13 cellular contexts compared by ENCODE assay signal in genomic region chr11:118226294-118226693, GRCh38. TPM values are rescaled to one million over a fixed set of nuclear protein-coding genes. Genes with fewer than 3 reads are reported as not detected.
DNase-seq lines count a peak whose midpoint lies in the region; ATAC-seq and TF ChIP-seq lines count a peak whose summit lies in the region.
"Had no signal": no experiment of that assay in that cellular context is flagged by ENCODE, and none has a peak within 500 bp of the region (broad histone marks: within the 10 kb centered on the region; RNA-seq: fewer than 3 reads in every experiment).

No MANE protein-coding gene starts in this region.

- H3K4me2 ChIP-seq in mammary epithelial cell (ENCODE audit: insufficient read depth, low read depth, low read length) (no peak overlapping the region), hepatocyte (no peak overlapping the region)

- H3K27me3 Mint-ChIP-seq in activated CD8-positive, alpha-beta memory T cell treated with anti-CD3 and anti-CD28 coated beads, Interleukin-2, amount 10 ng/mL, durations not matched to agents 7 days and 5 days: no peaks in the 10 kb centered on the region
- H3K27me3 Mint-ChIP-seq in dendritic cell treated with granulocyte-macrophage colony-stimulating factor and Interleukin-4, amounts not matched to agents 40 ng/mL and 50 ng/mL, for 4 days: no peaks in the 10 kb centered on the region

- TF ChIP-seq CTCF in mammary epithelial cell (conservative IDR thresholded peaks at IDR 0.05 in 1 of 2, IDR thresholded peaks at IDR 0.05 in 1 of 2; ENCODE audit: extremely low read depth in 1 of 2, insufficient read depth in 1 of 2, low read depth in 1 of 2, low read length in 2 of 2) (no peak), hepatocyte (IDR thresholded peaks at IDR 0.05; ENCODE audit: poor library complexity) (no peak), coronary artery (IDR thresholded peaks at IDR 0.05) (no peak)

- H3K4me1 Mint-ChIP-seq in activated CD8-positive, alpha-beta memory T cell treated with anti-CD3 and anti-CD28 coated beads, Interleukin-2, amount 10 ng/mL, durations not matched to agents 7 days and 5 days: peaks cover 63% of the 10 kb centered on the region
- peaks cover 76% of the 10 kb centered on the region for H3K4me1 Mint-ChIP-seq in dendritic cell treated with granulocyte-macrophage colony-stimulating factor and Interleukin-4, amounts not matched to agents 40 ng/mL and 50 ng/mL, for 4 days (ENCODE audit: low read depth)
- H3K4me1 Mint-ChIP-seq: nephron had no signal

- peak overlapping the region; percentile 65 for H3K4me3 Mint-ChIP-seq in activated CD8-positive, alpha-beta memory T cell treated with anti-CD3 and anti-CD28 coated beads, Interleukin-2, amount 10 ng/mL, durations not matched to agents 7 days and 5 days
- no peak overlapping the region for H3K4me3 Mint-ChIP-seq in dendritic cell treated with granulocyte-macrophage colony-stimulating factor and Interleukin-4, amounts not matched to agents 40 ng/mL and 50 ng/mL, for 4 days
- H3K4me3 Mint-ChIP-seq: nephron; stimulated activated memory B cell treated with anti-CD40 and anti-IgM and Interleukin-4, amounts not matched to agents 10 μg/mL and 1 μg/mL and 100 μg/mL, for 72 hours had no signal

- H3K4me1 ChIP-seq in mammary epithelial cell (ENCODE audit: insufficient read depth, low read length) (no peaks in the 10 kb centered on the region), hepatocyte (ENCODE audit: insufficient read depth) (no peaks in the 10 kb centered on the region)

- H2AFZ ChIP-seq in mammary epithelial cell (ENCODE audit: low read depth, low read length): no peak overlapping the region
- no peak overlapping the region for H2AFZ ChIP-seq in hepatocyte

- no peak overlapping the region for H3K9ac ChIP-seq in mammary epithelial cell (ENCODE audit: insufficient read depth, low read length)

- H3K27me3 ChIP-seq in mammary epithelial cell (ENCODE audit: insufficient read depth, low read length) (no peaks in the 10 kb centered on the region), hepatocyte (no peaks in the 10 kb centered on the region)

- H3K4me3 ChIP-seq in mammary epithelial cell (replicated peaks in 1 of 3; ENCODE audit: insufficient read depth in 1 of 3, low read depth in 2 of 3, low read length in 3 of 3) (no peak overlapping the region), hepatocyte (no peak overlapping the region), coronary artery (no peak overlapping the region)

- in situ Hi-C loops in mammary epithelial cell (cut with MboI; ENCODE audit: low sequenced_read_pairs in 2 of 2): no loop called here

- H3K9me2 ChIP-seq in hepatocyte (replicated peaks; ENCODE audit: insufficient read depth): no peaks in the 10 kb centered on the region

- 89% methylated on average over 7 of the region's 7 CpGs for WGBS in mammary epithelial cell (ENCODE audit: low coverage, missing lambda C conversion rate)
- 89% methylated on average over 7 of the region's 7 CpGs for WGBS in hepatocyte (ENCODE audit: low lambda C conversion rate, missing lambda C conversion rate)

- no peak for DNase-seq in activated CD8-positive, alpha-beta memory T cell treated with anti-CD3 and anti-CD28 coated beads, Interleukin-2, amount 10 ng/mL, durations not matched to agents 7 days and 5 days
- no peak for DNase-seq in activated CD8-positive, alpha-beta memory T cell treated with anti-CD3 and anti-CD28 coated beads, Interleukin-2, amount 50 U/mL, for 4 hours
- peak; percentile 75 for DNase-seq in NOMO-1 treated with dmso at 0.1 percent for 144 hours (lab: John Stamatoyannopoulos, UW; ENCODE audit: unreplicated experiment)
- DNase-seq in stromal cell of bone marrow (ENCODE audit: low read depth): peak; percentile 20
- no peak for DNase-seq in mammary epithelial cell
- DNase-seq in hepatocyte (ENCODE audit: low spot score): no peak
- no peak for DNase-seq in coronary artery (ENCODE audit: low spot score)
- DNase-seq: GOT3, NCI-H2171 treated with DMSO at 0.1 percent for 48 hours, Right ventricle myocardium superior had no signal

- BruUV-seq in mammary epithelial cell (replicated peaks; lab: Mats Ljungman, UMichigan): no TSS peak

- CTCF ChIA-PET in activated CD8-positive, alpha-beta memory T cell treated with anti-CD3 and anti-CD28 coated beads, Interleukin-2, amount 10 ng/mL, durations not matched to agents 7 days and 5 days (lab: Charles Lee): interaction anchor here (0.8 to 4.6 kb wide), 11 partner anchors 10 to 127 kb away, joined by 3 to 48 read pairs (median 7); partner anchors contain the start of genes MPZL2 and MPZL3
- CTCF ChIA-PET in mammary epithelial cell (lab: Charles Lee; ENCODE audit: low non-redundant PET): no interaction called here

- H3K79me2 ChIP-seq in mammary epithelial cell (ENCODE audit: insufficient read depth, low read length) (no peaks in the 10 kb centered on the region), hepatocyte (no peaks in the 10 kb centered on the region)

- no peaks in the 10 kb centered on the region for H3K9me3 Mint-ChIP-seq in activated CD8-positive, alpha-beta memory T cell treated with anti-CD3 and anti-CD28 coated beads, Interleukin-2, amount 10 ng/mL, durations not matched to agents 7 days and 5 days (ENCODE audit: low read depth)
- H3K9me3 Mint-ChIP-seq in dendritic cell treated with granulocyte-macrophage colony-stimulating factor and Interleukin-4, amounts not matched to agents 40 ng/mL and 50 ng/mL, for 4 days: no peaks in the 10 kb centered on the region
- H3K9me3 Mint-ChIP-seq: nephron; stimulated activated memory B cell treated with anti-CD40 and anti-IgM and Interleukin-4, amounts not matched to agents 10 μg/mL and 1 μg/mL and 100 μg/mL, for 72 hours had no signal

- no peak for ATAC-seq in activated CD8-positive, alpha-beta memory T cell treated with anti-CD3 and anti-CD28 coated beads, Interleukin-2, amount 10 ng/mL, durations not matched to agents 7 days and 5 days
- ATAC-seq: stimulated activated memory B cell treated with anti-CD40 and anti-IgM and Interleukin-4, amounts not matched to agents 10 μg/mL and 1 μg/mL and 100 μg/mL, for 72 hours had no signal

- H4K20me1 ChIP-seq in mammary epithelial cell (ENCODE audit: insufficient read depth, low read length): no peaks in the 10 kb centered on the region
- no peaks in the 10 kb centered on the region for H4K20me1 ChIP-seq in hepatocyte (ENCODE audit: insufficient read depth, poor library complexity, severe bottlenecking)

- intact Hi-C loops in dendritic cell treated with granulocyte-macrophage colony-stimulating factor and Interleukin-4, amounts not matched to agents 40 ng/mL and 50 ng/mL, for 4 days (cut with micrococcal nuclease): no loop called here
- intact Hi-C loops in mammary epithelial cell (cut with micrococcal nuclease): no loop called here

- dilution Hi-C loops in mammary epithelial cell (cut with HindIII; ENCODE audit: low sequenced_read_pairs): no loop called here

- peaks cover 45% of the 10 kb centered on the region for H3K36me3 Mint-ChIP-seq in activated CD8-positive, alpha-beta memory T cell treated with anti-CD3 and anti-CD28 coated beads, Interleukin-2, amount 10 ng/mL, durations not matched to agents 7 days and 5 days
- H3K36me3 Mint-ChIP-seq in dendritic cell treated with granulocyte-macrophage colony-stimulating factor and Interleukin-4, amounts not matched to agents 40 ng/mL and 50 ng/mL, for 4 days (ENCODE audit: low read depth): peaks cover 36% of the 10 kb centered on the region

- H3K27ac ChIP-seq in mammary epithelial cell (ENCODE audit: insufficient read depth, low read depth, low read length) (no peak overlapping the region), hepatocyte (no peak overlapping the region), coronary artery (peak overlapping the region in 1 of 2 donors; percentile 9)

- peak overlapping the region; percentile 97 for H3K27ac Mint-ChIP-seq in activated CD8-positive, alpha-beta memory T cell treated with anti-CD3 and anti-CD28 coated beads, Interleukin-2, amount 10 ng/mL, durations not matched to agents 7 days and 5 days
- H3K27ac Mint-ChIP-seq in dendritic cell treated with granulocyte-macrophage colony-stimulating factor and Interleukin-4, amounts not matched to agents 40 ng/mL and 50 ng/mL, for 4 days: peak overlapping the region; percentile 83
- H3K27ac Mint-ChIP-seq: nephron had no signal

- no peaks in the 10 kb centered on the region for H3K36me3 ChIP-seq in mammary epithelial cell (ENCODE audit: insufficient read depth, low read length)
- H3K36me3 ChIP-seq in hepatocyte (replicated peaks; ENCODE audit: insufficient read depth, low read depth): no peaks in the 10 kb centered on the region

- H3K9me3 ChIP-seq in mammary epithelial cell (replicated peaks; ENCODE audit: insufficient read depth, low read length): no peaks in the 10 kb centered on the region
- no peaks in the 10 kb centered on the region for H3K9me3 ChIP-seq in hepatocyte (ENCODE audit: low read depth)

RNA-seq across cellular contexts. Expression of gene JAML, which starts 1.5 kb away (rescaled TPM):
- total RNA-seq in activated CD8-positive, alpha-beta memory T cell treated with anti-CD3 and anti-CD28 coated beads, Interleukin-2, amount 10 ng/mL, durations not matched to agents 7 days and 5 days: 100 to 1,000 TPM; 139 to 142 TPM
- total RNA-seq in mammary epithelial cell: not detected
- polyA plus RNA-seq in mammary epithelial cell: not detected
- polyA minus RNA-seq in mammary epithelial cell: not detected
- 3.5 and 5.3 TPM in 2 replicates for total RNA-seq in hepatocyte
- polyA plus RNA-seq in hepatocyte: 5.0 and 5.9 TPM in 2 replicates

RNA-seq across cellular contexts. Expression of gene MPZL3, which starts 25.9 kb away (rescaled TPM):
- total RNA-seq in activated CD8-positive, alpha-beta memory T cell treated with anti-CD3 and anti-CD28 coated beads, Interleukin-2, amount 10 ng/mL, durations not matched to agents 7 days and 5 days: 10 to 100 TPM; 20.4 to 28.4 TPM
- total RNA-seq in mammary epithelial cell (10 to 100 TPM; 10.9 to 25.7 TPM), hepatocyte (20.6 and 21.1 TPM in 2 replicates)
- polyA plus RNA-seq in mammary epithelial cell (4.3 TPM), hepatocyte (10.2 and 10.8 TPM in 2 replicates)
- 25.3 TPM for polyA minus RNA-seq in mammary epithelial cell

RNA-seq across cellular contexts. Expression of gene MPZL2, which starts 37.8 kb away (rescaled TPM):
- total RNA-seq in activated CD8-positive, alpha-beta memory T cell treated with anti-CD3 and anti-CD28 coated beads, Interleukin-2, amount 10 ng/mL, durations not matched to agents 7 days and 5 days: 1 to 10 TPM; 3.0 to 3.2 TPM
- 10 to 100 TPM; 82.5 to 92.3 TPM for total RNA-seq in mammary epithelial cell
- polyA plus RNA-seq in mammary epithelial cell: 82.9 TPM
- 105 TPM for polyA minus RNA-seq in mammary epithelial cell
- 47.2 and 52.3 TPM in 2 replicates for total RNA-seq in hepatocyte
- polyA plus RNA-seq in hepatocyte: 38.4 and 48.0 TPM in 2 replicates

RNA-seq across cellular contexts. Expression of gene SCN2B, which starts 49.9 kb away (rescaled TPM):
- not detected for total RNA-seq in activated CD8-positive, alpha-beta memory T cell treated with anti-CD3 and anti-CD28 coated beads, Interleukin-2, amount 10 ng/mL, durations not matched to agents 7 days and 5 days
- total RNA-seq in mammary epithelial cell (1 to 10 TPM in 1 of 2 donors, under 1 TPM in 1; 0.99 to 1.8 TPM), hepatocyte (1.1 and 1.3 TPM in 2 replicates)
- polyA plus RNA-seq in mammary epithelial cell (0.43 TPM), hepatocyte (0.92 and 1.2 TPM in 2 replicates)
- not detected for polyA minus RNA-seq in mammary epithelial cell

Comparison
In these comparisons a context has a peak if more than half of its experiments do, and no peak if none do; other contexts are left out.
1. DNase-seq: peak in NOMO-1 treated with dmso at 0.1 percent for 144 hours (single experiment) and stromal cell of bone marrow (single experiment); none in activated CD8-positive, alpha-beta memory T cell treated with anti-CD3 and anti-CD28 coated beads, Interleukin-2, amount 10 ng/mL, durations not matched to agents 7 days and 5 days (single experiment), activated CD8-positive, alpha-beta memory T cell treated with anti-CD3 and anti-CD28 coated beads, Interleukin-2, amount 50 U/mL, for 4 hours (single experiment), mammary epithelial cell (single experiment), hepatocyte (single experiment) and coronary artery (single experiment).
2. RNA of gene JAML, which starts 1.5 kb away (total RNA-seq): 139 to 142 TPM in activated CD8-positive, alpha-beta memory T cell treated with anti-CD3 and anti-CD28 coated beads, Interleukin-2, amount 10 ng/mL, durations not matched to agents 7 days and 5 days; 3.5 to 5.3 TPM in hepatocyte and not detected in mammary epithelial cell; every median in the first group is over 10 times any median in the second.
3. RNA of gene MPZL2, which starts 37.8 kb away (total RNA-seq): 82.5 to 92.3 TPM in mammary epithelial cell and 47.2 to 52.3 TPM in hepatocyte; 3.0 to 3.2 TPM in activated CD8-positive, alpha-beta memory T cell treated with anti-CD3 and anti-CD28 coated beads, Interleukin-2, amount 10 ng/mL, durations not matched to agents 7 days and 5 days; every median in the first group is over 10 times any median in the second.